Comparison of ENCODE assay signal across 27 cellular contexts in genomic region chr17:49631496-49631895, GRCh38. TPM values are rescaled to one million over a fixed set of nuclear protein-coding genes. Genes with fewer than 3 reads are reported as not detected.
DNase-seq lines count a peak whose midpoint lies in the region; ATAC-seq and TF ChIP-seq lines count a peak whose summit lies in the region.
"Had no signal": no experiment of that assay in that cellular context is flagged by ENCODE, and none has a peak within 500 bp of the region (broad histone marks: within the 10 kb centered on the region; RNA-seq: fewer than 3 reads in every experiment).

No MANE protein-coding gene starts in this region.

- no peak overlapping the region for H3K56ac ChIP-seq in mesendoderm (ENCODE audit: low read length)

- no peak overlapping the region for H3K18ac ChIP-seq in mesendoderm (ENCODE audit: low read length)

- H4K8ac ChIP-seq in mesendoderm (ENCODE audit: low read depth, low read length), result no peak overlapping the region

- no peak for DNase-seq in activated T-cell treated with anti-CD3 and anti-CD28 coated beads, Interleukin-2, amount 50 U/mL, for 24 hours
- no peak for DNase-seq in activated T-cell treated with anti-CD3 and anti-CD28 coated beads, Interleukin-2, amount 50 U/mL, for 72 hours
- DNase-seq in M059J (ENCODE audit: low read depth) (peak; percentile 65), mesendoderm (peak; percentile 34), transverse colon (no peak), NCI-H146 treated with DMSO at 0.1 percent for 48 hours (lab: John Stamatoyannopoulos, UW; ENCODE audit: unreplicated experiment) (no peak)
- no peak for DNase-seq in effector CD8-positive, alpha-beta T cell (lab: John Stamatoyannopoulos, UW)
- no peak for DNase-seq in stimulated activated CD8-positive, alpha-beta memory T cell treated with anti-CD3 and anti-CD28 coated beads, Interleukin-4, amount 100 ng/mL, for 48 hours
- DNase-seq: 8988T; activated CD8-positive, alpha-beta T cell treated with anti-CD3 and anti-CD28 coated beads, Interleukin-2, amount 10 ng/mL, durations not matched to agents 7 days and 5 days; activated naive CD4-positive, alpha-beta T cell treated with anti-CD3 and anti-CD28 coated beads, Interleukin-2, amount 10 ng/mL, durations not matched to agents 7 days and 5 days; activated T-cell treated with anti-CD3 and anti-CD28 coated beads, Interleukin-2, amount 50 U/mL, for 48 hours; body of pancreas; DMS79; endodermal cell; Kasumi-1; NCI-H187 treated with DMSO at 0.1 percent for 48 hours; NCI-H2227 treated with DMSO at 0.1 percent for 48 hours; NCI-H774; stimulated activated CD4-positive, alpha-beta T cell treated with anti-CD3 and anti-CD28 coated beads, Interleukin-1b, Interleukin-23, amount 100 ng/mL, for 48 hours; T1000 had no signal

- H3K27me3 ChIP-seq in mesendoderm (ENCODE audit: insufficient read depth, low read length, poor library complexity) (no peaks in the 10 kb centered on the region), transverse colon (no peaks in the 10 kb centered on the region)
- H3K27me3 ChIP-seq: body of pancreas, suprapubic skin had no signal

- no peaks in the 10 kb centered on the region for H3K9me3 Mint-ChIP-seq in activated T-cell treated with anti-CD3 and anti-CD28 coated beads, Interleukin-2, amount 50 U/mL, for 24 hours
- H3K9me3 Mint-ChIP-seq in activated T-cell treated with anti-CD3 and anti-CD28 coated beads, Interleukin-2, amount 50 U/mL, for 72 hours, result no peaks in the 10 kb centered on the region
- H3K9me3 Mint-ChIP-seq: activated naive CD4-positive, alpha-beta T cell treated with anti-CD3 and anti-CD28 coated beads, Interleukin-2, amount 10 ng/mL, durations not matched to agents 7 days and 5 days; endodermal cell; GM23338; mesothelial cell of epicardium; natural killer cell treated with Interleukin-12 subunit alpha and Interleukin-12 subunit beta and Interleukin-15 and Interleukin-18, amount 100 ng/mL, for 72 hours; stimulated activated effector memory CD8-positive, alpha-beta T cell treated with anti-CD3 and anti-CD28 coated beads, Interleukin-12 subunit alpha, Interleukin-12 subunit beta, amount 100 ng/mL, for 72 hours had no signal

- no peak overlapping the region for H3K4me3 Mint-ChIP-seq in activated T-cell treated with anti-CD3 and anti-CD28 coated beads, Interleukin-2, amount 50 U/mL, for 24 hours
- no peak overlapping the region for H3K4me3 Mint-ChIP-seq in activated T-cell treated with anti-CD3 and anti-CD28 coated beads, Interleukin-2, amount 50 U/mL, for 72 hours
- H3K4me3 Mint-ChIP-seq: activated CD8-positive, alpha-beta T cell treated with anti-CD3 and anti-CD28 coated beads, Interleukin-2, amount 10 ng/mL, durations not matched to agents 7 days and 5 days; activated naive CD4-positive, alpha-beta T cell treated with anti-CD3 and anti-CD28 coated beads, Interleukin-2, amount 10 ng/mL, durations not matched to agents 7 days and 5 days; endodermal cell; GM23338; mesothelial cell of epicardium; natural killer cell treated with Interleukin-12 subunit alpha and Interleukin-12 subunit beta and Interleukin-15 and Interleukin-18, amount 100 ng/mL, for 72 hours; stimulated activated effector memory CD8-positive, alpha-beta T cell treated with anti-CD3 and anti-CD28 coated beads, Interleukin-12 subunit alpha, Interleukin-12 subunit beta, amount 100 ng/mL, for 72 hours had no signal

- H3K23ac ChIP-seq in mesendoderm (ENCODE audit: low read length), result no peak overlapping the region

- H3K4me3 ChIP-seq in mesendoderm (ENCODE audit: low read length), result no peak overlapping the region
- no peak overlapping the region for H3K4me3 ChIP-seq in transverse colon
- H3K4me3 ChIP-seq: body of pancreas, GM23338, suprapubic skin had no signal

- in situ Hi-C loops in transverse colon (cut with MboI; ENCODE audit: low pct_ligation_motif_present in 1 of 4, low pct_unique_long_range_greater_than_20kb in 1 of 4, low sequenced_read_pairs in 3 of 4), result no loop called here

- H3K79me1 ChIP-seq in mesendoderm (ENCODE audit: low read length), result peaks cover 2% of the 10 kb centered on the region

- H3K79me2 ChIP-seq in mesendoderm (ENCODE audit: control insufficient read depth, insufficient read depth, low read length), result no peaks in the 10 kb centered on the region

- H3K36me3 ChIP-seq in mesendoderm (ENCODE audit: control insufficient read depth, insufficient read depth, low read length), result no peaks in the 10 kb centered on the region
- H3K36me3 ChIP-seq in transverse colon, result peaks cover 0 to 3% (median 0%) of the 10 kb centered on the region in 4 donors
- H3K36me3 ChIP-seq: suprapubic skin had no signal

- no peaks in the 10 kb centered on the region for H3K27me3 Mint-ChIP-seq in activated T-cell treated with anti-CD3 and anti-CD28 coated beads, Interleukin-2, amount 50 U/mL, for 24 hours
- H3K27me3 Mint-ChIP-seq in activated T-cell treated with anti-CD3 and anti-CD28 coated beads, Interleukin-2, amount 50 U/mL, for 72 hours (ENCODE audit: low read depth), result no peaks in the 10 kb centered on the region
- H3K27me3 Mint-ChIP-seq: activated naive CD4-positive, alpha-beta T cell treated with anti-CD3 and anti-CD28 coated beads, Interleukin-2, amount 10 ng/mL, durations not matched to agents 7 days and 5 days; natural killer cell treated with Interleukin-12 subunit alpha and Interleukin-12 subunit beta and Interleukin-15 and Interleukin-18, amount 100 ng/mL, for 72 hours had no signal

- TF ChIP-seq CTCF in transverse colon (IDR thresholded peaks at IDR 0.05), result no peak

- H3K9ac ChIP-seq in mesendoderm (ENCODE audit: low read length), result no peak overlapping the region
- H3K9ac ChIP-seq: parathyroid adenoma had no signal

- H3K4me1 Mint-ChIP-seq in activated T-cell treated with anti-CD3 and anti-CD28 coated beads, Interleukin-2, amount 50 U/mL, for 24 hours (ENCODE audit: low read depth), result peaks cover 68% of the 10 kb centered on the region
- H3K4me1 Mint-ChIP-seq in activated T-cell treated with anti-CD3 and anti-CD28 coated beads, Interleukin-2, amount 50 U/mL, for 72 hours (ENCODE audit: low read depth), result peaks cover 52% of the 10 kb centered on the region
- H3K4me1 Mint-ChIP-seq: activated naive CD4-positive, alpha-beta T cell treated with anti-CD3 and anti-CD28 coated beads, Interleukin-2, amount 10 ng/mL, durations not matched to agents 7 days and 5 days had no signal

- intact Hi-C loops in transverse colon (cut with DNase I; ENCODE audit: low total_unique reads), result loop anchor here (10.0 kb wide), 1 partner anchor 57 kb away; the partner anchor contains the start of gene NXPH3

- ATAC-seq in activated T-cell treated with anti-CD3 and anti-CD28 coated beads, Interleukin-2, amount 50 U/mL, for 72 hours (replicated peaks in 1 of 2), result no peak
- ATAC-seq: activated CD8-positive, alpha-beta T cell treated with anti-CD3 and anti-CD28 coated beads, Interleukin-2, amount 10 ng/mL, durations not matched to agents 7 days and 5 days; body of pancreas; GM23338; natural killer cell treated with Interleukin-12 subunit alpha and Interleukin-12 subunit beta and Interleukin-15 and Interleukin-18, amount 100 ng/mL, for 72 hours; stimulated activated effector memory CD8-positive, alpha-beta T cell treated with anti-CD3 and anti-CD28 coated beads, Interleukin-12 subunit alpha, Interleukin-12 subunit beta, amount 100 ng/mL, for 72 hours had no signal

- no peak for TF ChIP-seq EP300 in transverse colon (IDR thresholded peaks at IDR 0.05; ENCODE audit: low read depth)

- WGBS in mesendoderm (ENCODE audit: extremely low coverage, insufficient coverage, low lambda C conversion rate), result no CpG with 5 or more reads among the region's 1 CpG
- 83 to 97% methylated on average over 1 of the region's 1 CpG for WGBS in transverse colon (ENCODE audit: low coverage in 1 of 2), 2 donors

- H3K9me3 ChIP-seq in transverse colon, result no peaks in the 10 kb centered on the region
- H3K9me3 ChIP-seq: body of pancreas, suprapubic skin had no signal

- H3K4me2 ChIP-seq in mesendoderm (ENCODE audit: low read length), result no peak overlapping the region
- H3K4me2 ChIP-seq: GM23338 had no signal

- no peak overlapping the region for H2AK5ac ChIP-seq in mesendoderm (ENCODE audit: low read length)

- peaks cover 32% of the 10 kb centered on the region for H3K36me3 Mint-ChIP-seq in activated T-cell treated with anti-CD3 and anti-CD28 coated beads, Interleukin-2, amount 50 U/mL, for 24 hours (ENCODE audit: low read depth)
- no peaks in the 10 kb centered on the region for H3K36me3 Mint-ChIP-seq in activated T-cell treated with anti-CD3 and anti-CD28 coated beads, Interleukin-2, amount 50 U/mL, for 72 hours (ENCODE audit: insufficient read depth in 2 of 2)
- H3K36me3 Mint-ChIP-seq: mesothelial cell of epicardium; natural killer cell treated with Interleukin-12 subunit alpha and Interleukin-12 subunit beta and Interleukin-15 and Interleukin-18, amount 100 ng/mL, for 72 hours had no signal

- TF ChIP-seq POLR2A in transverse colon (IDR thresholded peaks at IDR 0.05), result no peak

- H2BK120ac ChIP-seq in mesendoderm (ENCODE audit: low read depth, low read length), result no peak overlapping the region

- H2BK15ac ChIP-seq in mesendoderm (replicated peaks; ENCODE audit: low read depth), result no peak overlapping the region

- no peak overlapping the region for H4K5ac ChIP-seq in mesendoderm (ENCODE audit: low read length)

- H3K4me1 ChIP-seq in mesendoderm (ENCODE audit: control insufficient read depth, low read depth, low read length) (peaks cover 2% of the 10 kb centered on the region), transverse colon (peaks cover 7 to 81% (median 33%) of the 10 kb centered on the region in 4 donors)

- peak overlapping the region; percentile 8 for H3K27ac Mint-ChIP-seq in activated T-cell treated with anti-CD3 and anti-CD28 coated beads, Interleukin-2, amount 50 U/mL, for 24 hours
- no peak overlapping the region for H3K27ac Mint-ChIP-seq in activated T-cell treated with anti-CD3 and anti-CD28 coated beads, Interleukin-2, amount 50 U/mL, for 72 hours
- H3K27ac Mint-ChIP-seq: activated CD8-positive, alpha-beta T cell treated with anti-CD3 and anti-CD28 coated beads, Interleukin-2, amount 10 ng/mL, durations not matched to agents 7 days and 5 days; activated naive CD4-positive, alpha-beta T cell treated with anti-CD3 and anti-CD28 coated beads, Interleukin-2, amount 10 ng/mL, durations not matched to agents 7 days and 5 days; endodermal cell; GM23338; mesothelial cell of epicardium; natural killer cell treated with Interleukin-12 subunit alpha and Interleukin-12 subunit beta and Interleukin-15 and Interleukin-18, amount 100 ng/mL, for 72 hours; stimulated activated effector memory CD8-positive, alpha-beta T cell treated with anti-CD3 and anti-CD28 coated beads, Interleukin-12 subunit alpha, Interleukin-12 subunit beta, amount 100 ng/mL, for 72 hours had no signal

- H3K27ac ChIP-seq in mesendoderm (ENCODE audit: low read depth, low read length), result no peak overlapping the region
- H3K27ac ChIP-seq in transverse colon, result peak overlapping the region in 3 of 4 donors; percentile 17 to 84 (median 72)
- H3K27ac ChIP-seq: body of pancreas, parathyroid adenoma, suprapubic skin had no signal

- no peak overlapping the region for H3K4ac ChIP-seq in mesendoderm (ENCODE audit: low read depth, low read length)

- H2BK5ac ChIP-seq in mesendoderm (ENCODE audit: low read length), result no peak overlapping the region

RNA-seq across cellular contexts. Expression of gene SPOP, which starts 46.4 kb away (rescaled TPM):
- 10 to 100 TPM; 77.8 to 82.2 TPM for total RNA-seq in activated T-cell treated with anti-CD3 and anti-CD28 coated beads, Interleukin-2, amount 50 U/mL, for 72 hours
- total RNA-seq in M059J (2014; rRNA removed; shearing (Covaris generic)), result 28.2 and 47.5 TPM in 2 replicates
- 16.4 TPM for polyA plus RNA-seq in mesendoderm (2013, experiment 1 of 2)
- 17.2 TPM for polyA plus RNA-seq in mesendoderm (2013, experiment 2 of 2)
- total RNA-seq in transverse colon, result 100 to 1,000 TPM in 1 of 4 donors, 10 to 100 TPM in 3; 75.6 to 352 (median 95.3) TPM

RNA-seq across cellular contexts. Expression of gene NXPH3, which starts 55.8 kb away (rescaled TPM):
- 1 to 10 TPM in 1 of 2 donors, under 1 TPM in 1; 0.44 to 1.2 TPM for total RNA-seq in activated T-cell treated with anti-CD3 and anti-CD28 coated beads, Interleukin-2, amount 50 U/mL, for 72 hours
- total RNA-seq in M059J (2014; rRNA removed; shearing (Covaris generic)), result 3.5 and 5.2 TPM in 2 replicates
- 0.27 TPM for polyA plus RNA-seq in mesendoderm (2013, experiment 1 of 2)
- polyA plus RNA-seq in mesendoderm (2013, experiment 2 of 2), result 0.38 TPM
- 1 to 10 TPM in 2 of 4 donors, under 1 TPM in 2; 0.20 to 4.6 (median 2.6) TPM for total RNA-seq in transverse colon
- total RNA-seq: activated CD8-positive, alpha-beta T cell treated with anti-CD3 and anti-CD28 coated beads, Interleukin-2, amount 10 ng/mL, durations not matched to agents 7 days and 5 days; natural killer cell treated with Interleukin-12 subunit alpha and Interleukin-12 subunit beta and Interleukin-15 and Interleukin-18, amount 100 ng/mL, for 72 hours had no signal

Comparison
In these comparisons a context has a peak if more than half of its experiments do, and no peak if none do; other contexts are left out.
1. DNase-seq: peak in M059J (single experiment) and mesendoderm (single experiment); none in activated T-cell treated with anti-CD3 and anti-CD28 coated beads, Interleukin-2, amount 50 U/mL, for 24 hours (single experiment), activated T-cell treated with anti-CD3 and anti-CD28 coated beads, Interleukin-2, amount 50 U/mL, for 72 hours (0 of 2), transverse colon (single experiment), NCI-H146 treated with DMSO at 0.1 percent for 48 hours (single experiment), effector CD8-positive, alpha-beta T cell (single experiment) and stimulated activated CD8-positive, alpha-beta memory T cell treated with anti-CD3 and anti-CD28 coated beads, Interleukin-4, amount 100 ng/mL, for 48 hours (single experiment).